Comparison of ENCODE assay signal across 9 cellular contexts in the genomic region with DNA sequence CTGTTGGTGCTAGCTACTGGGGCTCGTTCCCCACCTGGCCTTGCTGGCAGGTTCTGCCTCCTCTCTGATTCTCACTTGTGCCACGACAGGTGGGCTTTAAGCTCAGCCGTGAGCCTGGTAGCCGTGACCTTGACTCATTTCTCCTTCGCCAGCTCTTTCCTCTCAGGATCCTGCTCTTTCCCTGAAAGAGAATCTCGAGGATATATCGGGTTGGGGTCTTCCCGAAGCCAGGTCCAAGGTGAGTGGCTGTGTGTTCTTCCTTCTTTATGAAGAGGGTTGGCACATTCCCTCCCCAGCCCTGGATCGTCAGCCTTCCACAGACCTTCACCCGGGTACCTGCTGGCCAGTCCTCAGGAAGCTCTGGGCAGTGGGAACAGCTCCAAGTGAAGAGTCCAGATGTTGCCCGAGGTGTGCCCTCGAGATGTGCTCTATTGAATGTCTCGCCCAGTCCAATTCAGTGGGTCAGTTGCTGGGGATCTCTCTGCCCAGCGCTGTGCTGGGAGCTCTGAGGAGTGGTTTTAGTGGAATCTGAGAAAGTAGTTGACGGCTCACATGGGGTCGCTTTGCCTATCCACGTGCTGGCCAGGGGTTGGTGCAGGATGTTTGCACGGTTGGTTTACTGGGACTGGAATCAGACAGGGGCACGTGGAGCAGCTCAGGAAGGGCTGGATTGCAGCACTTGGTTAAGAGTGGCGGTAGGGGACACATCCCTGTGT. TPM values are rescaled to one million over a fixed set of nuclear protein-coding genes. Genes with fewer than 3 reads are reported as not detected.
A peak's percentile ranks its signal among the peaks of the same experiment; 100 is the strongest.
DNase-seq lines count a peak whose midpoint lies in the region; ATAC-seq and TF ChIP-seq lines count a peak whose summit lies in the region.
"Had no signal": no experiment of that assay in that cellular context is flagged by ENCODE, and none has a peak within 500 bp of the region (broad histone marks: within the 10 kb centered on the region; RNA-seq: fewer than 3 reads in every experiment).

No MANE protein-coding gene starts in this region.

- intact Hi-C loops in CD14-positive monocyte (cut with micrococcal nuclease) (no loop called here), breast epithelium (cut with DNase I; ENCODE audit: low total_unique reads) (no loop called here)
- intact Hi-C loops in naive thymus-derived CD4-positive, alpha-beta T cell (cut with micrococcal nuclease) = loop anchor here in 1 of 2 donors (2.0 kb wide), 2 partner anchors 75 to 97 kb away; a partner anchor contains a TSS

- no peak for TF ChIP-seq POLR2A in breast epithelium (IDR thresholded peaks at IDR 0.05)

- no peak for DNase-seq in CD14-positive monocyte (ENCODE audit: low spot score)
- DNase-seq in breast epithelium (ENCODE audit: low spot score in 2 of 2) = no peak
- no peak for DNase-seq in naive thymus-derived CD4-positive, alpha-beta T cell
- no peak for DNase-seq in GM10248 (ENCODE audit: extremely low spot score)
- no peak for DNase-seq in stimulated activated CD4-positive, alpha-beta T cell treated with anti-CD3 and anti-CD28 coated beads, Interleukin-1b, Interleukin-23, amount 100 ng/mL, for 48 hours
- no peak for DNase-seq in stimulated activated CD4-positive, alpha-beta T cell treated with anti-CD3 and anti-CD28 coated beads, Interleukin-4, amount 100 ng/mL, for 24 hours
- DNase-seq: islet precursor cell had no signal

- H3K27ac Mint-ChIP-seq in CD14-positive monocyte (peak overlapping the region in 2 of 7 donors; percentile 4 to 23), IgD-negative memory B cell (peak overlapping the region in 2 of 3 donors; percentile 15 to 47)
- H3K27ac Mint-ChIP-seq in naive thymus-derived CD4-positive, alpha-beta T cell = peak overlapping the region in 6 of 9 donors; percentile 5 to 82 (median 46)

- peaks cover 0 to 6% of the 10 kb centered on the region in 2 donors for H3K4me1 ChIP-seq in breast epithelium
- peaks cover 14 to 17% of the 10 kb centered on the region in 2 donors for H3K4me1 ChIP-seq in naive thymus-derived CD4-positive, alpha-beta T cell (ENCODE audit: control insufficient read depth in 2 of 2, insufficient read depth in 2 of 2, low read length in 2 of 2)

- no peaks in the 10 kb centered on the region for H3K36me3 ChIP-seq in breast epithelium
- no peaks in the 10 kb centered on the region for H3K36me3 ChIP-seq in naive thymus-derived CD4-positive, alpha-beta T cell (ENCODE audit: control insufficient read depth in 2 of 3, insufficient read depth in 3 of 3, low read length in 3 of 3)

- H3K9me3 Mint-ChIP-seq in CD14-positive monocyte = peaks cover 0 to 2% (median 0%) of the 10 kb centered on the region in 7 donors
- peaks cover 0 to 4% (median 0%) of the 10 kb centered on the region in 3 donors for H3K9me3 Mint-ChIP-seq in IgD-negative memory B cell
- H3K9me3 Mint-ChIP-seq in naive thymus-derived CD4-positive, alpha-beta T cell = no peaks in the 10 kb centered on the region

- H3K27me3 Mint-ChIP-seq in CD14-positive monocyte (ENCODE audit: low read depth in 3 of 3) (peaks cover 0 to 4% (median 0%) of the 10 kb centered on the region in 3 donors), IgD-negative memory B cell (no peaks in the 10 kb centered on the region)
- H3K27me3 Mint-ChIP-seq in naive thymus-derived CD4-positive, alpha-beta T cell = no peaks in the 10 kb centered on the region

- no peaks in the 10 kb centered on the region for H3K27me3 ChIP-seq in breast epithelium
- H3K27me3 ChIP-seq in naive thymus-derived CD4-positive, alpha-beta T cell (ENCODE audit: control insufficient read depth in 2 of 2, insufficient read depth in 2 of 2, low read length in 2 of 2) = no peaks in the 10 kb centered on the region

- CTCF ChIA-PET in naive thymus-derived CD4-positive, alpha-beta T cell (lab: Charles Lee) = no interaction called here
- CTCF ChIA-PET in GM10248 (lab: Yijun Ruan, JAX) = interaction anchor here (1.1 to 2.4 kb wide), 2 partner anchors 8 to 23 kb away, joined by 3 to 11 read pairs; no protein-coding TSS in a partner anchor

- no peak for ATAC-seq in naive thymus-derived CD4-positive, alpha-beta T cell
- ATAC-seq in GM21447 (IDR thresholded peaks at IDR 0.05; ENCODE audit: unreplicated experiment) = no peak

- no peak overlapping the region for H3K27ac ChIP-seq in breast epithelium
- no peak overlapping the region for H3K27ac ChIP-seq in naive thymus-derived CD4-positive, alpha-beta T cell (ENCODE audit: low read depth, low read length)

- H3K4me1 Mint-ChIP-seq in CD14-positive monocyte = peaks cover 31% of the 10 kb centered on the region
- peaks cover 11 to 32% (median 19%) of the 10 kb centered on the region in 3 donors for H3K4me1 Mint-ChIP-seq in IgD-negative memory B cell
- H3K4me1 Mint-ChIP-seq in naive thymus-derived CD4-positive, alpha-beta T cell = peaks cover 23 to 59% (median 51%) of the 10 kb centered on the region in 7 donors

- H3K4me3 Mint-ChIP-seq in CD14-positive monocyte (peak overlapping the region; percentile 76 to 88), IgD-negative memory B cell (peak overlapping the region; percentile 90 to 97 (median 92))
- peak overlapping the region; percentile 83 to 93 (median 91) for H3K4me3 Mint-ChIP-seq in naive thymus-derived CD4-positive, alpha-beta T cell

- TF ChIP-seq CTCF in CD14-positive monocyte (IDR thresholded peaks at IDR 0.05) (no peak), breast epithelium (IDR thresholded peaks at IDR 0.05) (no peak), GM10248 (IDR thresholded peaks at IDR 0.05; ENCODE audit: control extremely low read depth, extremely low read depth, low read depth, missing control alignments) (no peak)

- POLR2A ChIA-PET in naive thymus-derived CD4-positive, alpha-beta T cell (lab: Charles Lee) = interaction anchor here (1.0 to 3.2 kb wide), 6 partner anchors 12 to 307 kb away, joined by 3 to 16 read pairs (median 4); a partner anchor contains a TSS
- POLR2A ChIA-PET in GM10248 (lab: Yijun Ruan, JAX) = no interaction called here

- peak overlapping the region in 2 of 3 donors; percentile 82 to 84 for H3K4me3 ChIP-seq in breast epithelium
- H3K4me3 ChIP-seq in naive thymus-derived CD4-positive, alpha-beta T cell (ENCODE audit: low read length) = no peak overlapping the region

- peaks cover 2 to 3% of the 10 kb centered on the region in 2 donors for H3K36me3 Mint-ChIP-seq in CD14-positive monocyte
- no peaks in the 10 kb centered on the region for H3K36me3 Mint-ChIP-seq in IgD-negative memory B cell
- H3K36me3 Mint-ChIP-seq in naive thymus-derived CD4-positive, alpha-beta T cell = peaks cover 0 to 12% (median 4%) of the 10 kb centered on the region in 5 donors

- no peaks in the 10 kb centered on the region for H3K9me3 ChIP-seq in breast epithelium
- no peaks in the 10 kb centered on the region for H3K9me3 ChIP-seq in naive thymus-derived CD4-positive, alpha-beta T cell (ENCODE audit: control insufficient read depth in 2 of 3, low read length in 3 of 3)

RNA-seq across cellular contexts. Expression of a gene that starts 1.4 kb away (rescaled TPM):
- polyA plus RNA-seq in CD14-positive monocyte = 1 to 10 TPM; 1.9 TPM
- 6.6 TPM for polyA plus RNA-seq in IgD-negative memory B cell
- total RNA-seq in breast epithelium = 10 to 100 TPM in 1 of 3 donors, 1 to 10 TPM in 2; 4.8 to 11.5 (median 10.0) TPM
- total RNA-seq in naive thymus-derived CD4-positive, alpha-beta T cell = 10 to 100 TPM in 3 of 5 experiments, 1 to 10 TPM in 2; 6.1 to 18.2 (median 12.9) TPM
- 10 to 100 TPM in 1 of 2 donors, 1 to 10 TPM in 1; 5.3 to 14.0 TPM for polyA plus RNA-seq in naive thymus-derived CD4-positive, alpha-beta T cell

RNA-seq across cellular contexts. Expression of a gene that starts 42.3 kb away (rescaled TPM):
- polyA plus RNA-seq in CD14-positive monocyte (under 1 TPM in 1 of 2 donors, not detected in 1; 0.12 TPM), IgD-negative memory B cell (0.16 TPM)
- 10 to 100 TPM in 2 of 3 donors, 1 to 10 TPM in 1; 5.3 to 14.7 (median 12.3) TPM for total RNA-seq in breast epithelium
- 1 to 10 TPM in 4 of 5 experiments, under 1 TPM in 1; 0.70 to 2.6 (median 2.2) TPM for total RNA-seq in naive thymus-derived CD4-positive, alpha-beta T cell
- polyA plus RNA-seq in naive thymus-derived CD4-positive, alpha-beta T cell = under 1 TPM; 0.21 to 0.35 TPM
